1 cellular context compared by ENCODE assay signal in genomic region chr20:56924976-56925695, GRCh38.
TF ChIP-seq lines count a peak whose summit lies in the region.

No MANE protein-coding gene starts in this region.

TF ChIP-seq in HEK293, 187 proteins besides CTCF, POLR2A, EP300 and RAD21 (continued from another document and continues in another):
- TF ChIP-seq ZSCAN5A (tag by site-specific recombination; IDR thresholded peaks at IDR 0.05), result no peak
- no peak for TF ChIP-seq SCRT2 (tag by site-specific recombination; IDR thresholded peaks at IDR 0.05)
- peak; percentile 83 for TF ChIP-seq KLF1 (tag by site-specific recombination; IDR thresholded peaks at IDR 0.05)
- no peak for TF ChIP-seq ZNF707 (tag by site-specific recombination; IDR thresholded peaks at IDR 0.05)
- peak; percentile 81 for TF ChIP-seq ZBTB21 (tag by site-specific recombination; IDR thresholded peaks at IDR 0.05)
- no peak for TF ChIP-seq ZNF433 (tag by site-specific recombination; IDR thresholded peaks at IDR 0.05; ENCODE audit: low read depth)
- TF ChIP-seq GLI4 (tag by site-specific recombination; IDR thresholded peaks at IDR 0.05), result no peak
- 0 out of 2 replicates have a peak, but pooled peaks have one; percentile 20 for TF ChIP-seq ZNF518A (tag by site-specific recombination; conservative IDR thresholded peaks at IDR 0.05; ENCODE audit: low read depth)
- TF ChIP-seq HOXA7 (CRISPR knock-in tag; IDR thresholded peaks at IDR 0.05; ENCODE audit: borderline replicate concordance), result no peak
- TF ChIP-seq ZNF211 (tag by site-specific recombination; IDR thresholded peaks at IDR 0.05; ENCODE audit: low read depth), result no peak
- TF ChIP-seq ZEB2 (tag by site-specific recombination; IDR thresholded peaks at IDR 0.05), result peak; percentile 93
- peak; percentile 72 for TF ChIP-seq ZNF692 (tag by site-specific recombination; IDR thresholded peaks at IDR 0.05)
- TF ChIP-seq KLF16 (tag by site-specific recombination; IDR thresholded peaks at IDR 0.05), result peak; percentile 89
- no peak for TF ChIP-seq ZNF133 (tag by site-specific recombination; IDR thresholded peaks at IDR 0.05)
- TF ChIP-seq ZNF639 (tag by site-specific recombination; IDR thresholded peaks at IDR 0.05), result no peak
- TF ChIP-seq ZNF26 (tag by site-specific recombination; IDR thresholded peaks at IDR 0.05), result no peak
- TF ChIP-seq ZNF394 (tag by site-specific recombination; IDR thresholded peaks at IDR 0.05; ENCODE audit: borderline replicate concordance), result peak; percentile 53; the same call in 1 of the 2 replicates
- TF ChIP-seq ZNF138 (tag by site-specific recombination; IDR thresholded peaks at IDR 0.05; ENCODE audit: borderline replicate concordance), result no peak
- no peak for TF ChIP-seq ZNF155 (tag by site-specific recombination; IDR thresholded peaks at IDR 0.05)
- no peak for TF ChIP-seq ZNF449 (tag by site-specific recombination; IDR thresholded peaks at IDR 0.05)
- TF ChIP-seq SP7 (tag by site-specific recombination; IDR thresholded peaks at IDR 0.05), result peak; percentile 92
- TF ChIP-seq KLF17 (tag by site-specific recombination; IDR thresholded peaks at IDR 0.05), result no peak; the same call in none of the 2 replicates
- no peak; the same call in 1 of the 2 replicates for TF ChIP-seq ZNF623 (tag by site-specific recombination; IDR thresholded peaks at IDR 0.05)
- no peak for TF ChIP-seq ZNF274 (IDR thresholded peaks at IDR 0.05; ENCODE audit: low read length)
- TF ChIP-seq ZNF274 (tag by site-specific recombination; IDR thresholded peaks at IDR 0.05; ENCODE audit: borderline replicate concordance), result no peak
- TF ChIP-seq ZNF175 (tag by site-specific recombination; IDR thresholded peaks at IDR 0.05), result no peak
- TF ChIP-seq ZNF140 (tag by site-specific recombination; IDR thresholded peaks at IDR 0.05), result no peak
- TF ChIP-seq MZF1 (tag by site-specific recombination; IDR thresholded peaks at IDR 0.05; ENCODE audit: borderline replicate concordance), result no peak
- TF ChIP-seq ZNF214 (tag by site-specific recombination; IDR thresholded peaks at IDR 0.05; ENCODE audit: borderline replicate concordance), result no peak
- TF ChIP-seq YY1 (tag by site-specific recombination; IDR thresholded peaks at IDR 0.05), result 0 out of 2 replicates have a peak, but pooled peaks have one; percentile 43
- no peak for TF ChIP-seq ZNF174 (tag by site-specific recombination; IDR thresholded peaks at IDR 0.05)
- no peak for TF ChIP-seq ZNF600 (tag by site-specific recombination; IDR thresholded peaks at IDR 0.05)
- no peak for TF ChIP-seq ZFP3 (tag by site-specific recombination; IDR thresholded peaks at IDR 0.05; ENCODE audit: low read depth)
- TF ChIP-seq ZNF302 (tag by site-specific recombination; IDR thresholded peaks at IDR 0.05; ENCODE audit: low read depth), result no peak
- no peak for TF ChIP-seq ZNF664 (tag by site-specific recombination; IDR thresholded peaks at IDR 0.05)
- no peak for TF ChIP-seq ZNF704 (tag by site-specific recombination; IDR thresholded peaks at IDR 0.05)
- TF ChIP-seq ZNF549 (tag by site-specific recombination; IDR thresholded peaks at IDR 0.05), result no peak
- TF ChIP-seq ZNF660 (tag by site-specific recombination; IDR thresholded peaks at IDR 0.05), result no peak
- no peak for TF ChIP-seq ZFP41 (tag by site-specific recombination; IDR thresholded peaks at IDR 0.05; ENCODE audit: borderline replicate concordance)
- TF ChIP-seq SCRT1 (tag by site-specific recombination; IDR thresholded peaks at IDR 0.05; ENCODE audit: borderline replicate concordance), result no peak
- peak; percentile 81 for TF ChIP-seq ZNF561 (tag by site-specific recombination; IDR thresholded peaks at IDR 0.05; ENCODE audit: borderline replicate concordance)
- peak; percentile 20; the same call in 1 of the 2 replicates for TF ChIP-seq IKZF3 (tag by site-specific recombination; IDR thresholded peaks at IDR 0.05)
- TF ChIP-seq EGR2 (tag by site-specific recombination; IDR thresholded peaks at IDR 0.05; ENCODE audit: low read depth), result peak; percentile 54; the same call in 1 of the 2 replicates
- TF ChIP-seq ZNF398 (tag by site-specific recombination; IDR thresholded peaks at IDR 0.05), result peak; percentile 68
- peak; percentile 62; the same call in 1 of the 2 replicates for TF ChIP-seq OSR2 (tag by site-specific recombination; IDR thresholded peaks at IDR 0.05)
- no peak for TF ChIP-seq ZNF843 (tag by site-specific recombination; IDR thresholded peaks at IDR 0.05)
- no peak for TF ChIP-seq MYNN (tag by site-specific recombination; IDR thresholded peaks at IDR 0.05; ENCODE audit: borderline replicate concordance)
- TF ChIP-seq ZNF513 (tag by site-specific recombination; IDR thresholded peaks at IDR 0.05), result no peak
- TF ChIP-seq TRIM28 (IDR thresholded peaks at IDR 0.05; ENCODE audit: borderline replicate concordance, low read length), result no peak
